Comparison of ENCODE assay signal across 1 cellular context in the genomic region with DNA sequence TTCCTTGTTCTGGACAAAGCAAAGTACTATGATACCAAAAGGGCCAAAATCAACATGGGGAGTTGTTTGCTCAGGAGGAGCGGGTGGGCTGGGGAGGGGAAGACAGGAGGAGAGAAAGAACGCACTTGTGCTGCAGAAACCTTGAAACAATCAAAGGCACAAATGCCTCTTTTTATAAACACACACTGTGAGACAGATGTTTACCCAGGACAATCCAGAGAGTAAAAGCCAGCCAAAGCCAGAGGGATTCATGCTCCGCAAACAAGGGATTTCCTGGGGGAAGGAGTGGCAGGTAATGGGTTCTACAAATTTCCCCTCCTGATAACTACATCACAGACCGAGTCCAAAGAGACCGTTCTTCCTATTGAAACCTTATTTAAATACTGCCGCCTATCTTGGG.
TF ChIP-seq lines count a peak whose summit lies in the region.

No MANE protein-coding gene starts in this region.

TF ChIP-seq in HepG2, 621 proteins besides CTCF, POLR2A, EP300 and RAD21 (continued from another document and continues in another):
- TF ChIP-seq KAT2B (IDR thresholded peaks at IDR 0.05; ENCODE audit: borderline replicate concordance, low read depth, low read length), result no peak
- no peak for TF ChIP-seq ZNF678 (CRISPR knock-in tag; IDR thresholded peaks at IDR 0.05)
- TF ChIP-seq, protein P1, sequence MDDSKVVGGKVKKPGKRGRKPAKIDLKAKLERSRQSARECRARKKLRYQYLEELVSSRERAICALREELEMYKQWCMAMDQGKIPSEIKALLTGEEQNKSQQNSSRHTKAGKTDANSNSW (CRISPR knock-in tag; IDR thresholded peaks at IDR 0.05; ENCODE audit: borderline replicate concordance), result no peak
- no peak for TF ChIP-seq TGIF2 (CRISPR knock-in tag; IDR thresholded peaks at IDR 0.05)
- TF ChIP-seq FIP1L1 (IDR thresholded peaks at IDR 0.05; ENCODE audit: borderline replicate concordance, insufficient read depth, low read depth, low read length), result no peak
- TF ChIP-seq, protein P2, sequence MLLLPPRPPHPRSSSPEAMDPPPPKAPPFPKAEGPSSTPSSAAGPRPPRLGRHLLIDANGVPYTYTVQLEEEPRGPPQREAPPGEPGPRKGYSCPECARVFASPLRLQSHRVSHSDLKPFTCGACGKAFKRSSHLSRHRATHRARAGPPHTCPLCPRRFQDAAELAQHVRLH (CRISPR knock-in tag; IDR thresholded peaks at IDR 0.05; ENCODE audit: borderline replicate concordance, low read depth), result no peak
- TF ChIP-seq TAF1 (CRISPR knock-in tag; IDR thresholded peaks at IDR 0.05), result no peak
- TF ChIP-seq, protein P3, sequence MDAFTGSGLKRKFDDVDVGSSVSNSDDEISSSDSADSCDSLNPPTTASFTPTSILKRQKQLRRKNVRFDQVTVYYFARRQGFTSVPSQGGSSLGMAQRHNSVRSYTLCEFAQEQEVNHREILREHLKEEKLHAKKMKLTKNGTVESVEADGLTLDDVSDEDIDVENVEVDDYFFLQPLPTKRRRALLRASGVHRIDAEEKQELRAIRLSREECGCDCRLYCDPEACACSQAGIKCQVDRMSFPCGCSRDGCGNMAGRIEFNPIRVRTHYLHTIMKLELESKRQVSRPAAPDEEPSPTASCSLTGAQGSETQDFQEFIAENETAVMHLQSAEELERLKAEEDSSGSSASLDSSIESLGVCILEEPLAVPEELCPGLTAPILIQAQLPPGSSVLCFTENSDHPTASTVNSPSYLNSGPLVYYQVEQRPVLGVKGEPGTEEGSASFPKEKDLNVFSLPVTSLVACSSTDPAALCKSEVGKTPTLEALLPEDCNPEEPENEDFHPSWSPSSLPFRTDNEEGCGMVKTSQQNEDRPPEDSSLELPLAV (CRISPR knock-in tag; conservative IDR thresholded peaks at IDR 0.05; ENCODE audit: low read depth), result no peak
- TF ChIP-seq, protein P4, sequence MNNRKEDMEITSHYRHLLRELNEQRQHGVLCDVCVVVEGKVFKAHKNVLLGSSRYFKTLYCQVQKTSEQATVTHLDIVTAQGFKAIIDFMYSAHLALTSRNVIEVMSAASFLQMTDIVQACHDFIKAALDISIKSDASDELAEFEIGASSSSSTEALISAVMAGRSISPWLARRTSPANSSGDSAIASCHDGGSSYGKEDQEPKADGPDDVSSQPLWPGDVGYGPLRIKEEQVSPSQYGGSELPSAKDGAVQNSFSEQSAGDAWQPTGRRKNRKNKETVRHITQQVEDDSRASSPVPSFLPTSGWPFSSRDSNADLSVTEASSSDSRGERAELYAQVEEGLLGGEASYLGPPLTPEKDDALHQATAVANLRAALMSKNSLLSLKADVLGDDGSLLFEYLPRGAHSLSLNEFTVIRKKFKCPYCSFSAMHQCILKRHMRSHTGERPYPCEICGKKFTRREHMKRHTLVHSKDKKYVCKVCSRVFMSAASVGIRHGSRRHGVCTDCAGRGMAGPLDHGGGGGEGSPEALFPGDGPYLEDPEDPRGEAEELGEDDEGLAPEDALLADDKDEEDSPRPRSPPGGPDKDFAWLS (CRISPR knock-in tag; IDR thresholded peaks at IDR 0.05; ENCODE audit: borderline replicate concordance), result no peak
- no peak for TF ChIP-seq SP4 (CRISPR knock-in tag; IDR thresholded peaks at IDR 0.05)
- TF ChIP-seq, protein P5, sequence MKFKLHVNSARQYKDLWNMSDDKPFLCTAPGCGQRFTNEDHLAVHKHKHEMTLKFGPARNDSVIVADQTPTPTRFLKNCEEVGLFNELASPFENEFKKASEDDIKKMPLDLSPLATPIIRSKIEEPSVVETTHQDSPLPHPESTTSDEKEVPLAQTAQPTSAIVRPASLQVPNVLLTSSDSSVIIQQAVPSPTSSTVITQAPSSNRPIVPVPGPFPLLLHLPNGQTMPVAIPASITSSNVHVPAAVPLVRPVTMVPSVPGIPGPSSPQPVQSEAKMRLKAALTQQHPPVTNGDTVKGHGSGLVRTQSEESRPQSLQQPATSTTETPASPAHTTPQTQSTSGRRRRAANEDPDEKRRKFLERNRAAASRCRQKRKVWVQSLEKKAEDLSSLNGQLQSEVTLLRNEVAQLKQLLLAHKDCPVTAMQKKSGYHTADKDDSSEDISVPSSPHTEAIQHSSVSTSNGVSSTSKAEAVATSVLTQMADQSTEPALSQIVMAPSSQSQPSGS (CRISPR knock-in tag; IDR thresholded peaks at IDR 0.05), result 0 out of 2 replicates have a peak, but pooled peaks have one; percentile 17
- TF ChIP-seq SMARCC2 (IDR thresholded peaks at IDR 0.05), result no peak
- TF ChIP-seq, protein P6, sequence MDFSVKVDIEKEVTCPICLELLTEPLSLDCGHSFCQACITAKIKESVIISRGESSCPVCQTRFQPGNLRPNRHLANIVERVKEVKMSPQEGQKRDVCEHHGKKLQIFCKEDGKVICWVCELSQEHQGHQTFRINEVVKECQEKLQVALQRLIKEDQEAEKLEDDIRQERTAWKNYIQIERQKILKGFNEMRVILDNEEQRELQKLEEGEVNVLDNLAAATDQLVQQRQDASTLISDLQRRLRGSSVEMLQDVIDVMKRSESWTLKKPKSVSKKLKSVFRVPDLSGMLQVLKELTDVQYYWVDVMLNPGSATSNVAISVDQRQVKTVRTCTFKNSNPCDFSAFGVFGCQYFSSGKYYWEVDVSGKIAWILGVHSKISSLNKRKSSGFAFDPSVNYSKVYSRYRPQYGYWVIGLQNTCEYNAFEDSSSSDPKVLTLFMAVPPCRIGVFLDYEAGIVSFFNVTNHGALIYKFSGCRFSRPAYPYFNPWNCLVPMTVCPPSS (IDR thresholded peaks at IDR 0.05), result no peak
- TF ChIP-seq MAFK (conservative IDR thresholded peaks at IDR 0.05 in 1 of 2, IDR thresholded peaks at IDR 0.05 in 1 of 2; ENCODE audit: low read length in 2 of 2), result no peak
- TF ChIP-seq ZNF224 (CRISPR knock-in tag; IDR thresholded peaks at IDR 0.05), result no peak
- peak; percentile 96 for TF ChIP-seq HMG20B (CRISPR knock-in tag; conservative IDR thresholded peaks at IDR 0.05)
- TF ChIP-seq NR3C1 (CRISPR knock-in tag; IDR thresholded peaks at IDR 0.05), result no peak
- TF ChIP-seq ZBTB38 (CRISPR knock-in tag; IDR thresholded peaks at IDR 0.05), result no peak
- no peak for TF ChIP-seq ZNF878 (CRISPR knock-in tag; IDR thresholded peaks at IDR 0.05)
- no peak for TF ChIP-seq IRX3 (CRISPR knock-in tag; IDR thresholded peaks at IDR 0.05; ENCODE audit: borderline replicate concordance, low read depth)
- TF ChIP-seq POLR2AphosphoS5 (IDR thresholded peaks at IDR 0.05; ENCODE audit: low read depth, low read length), result no peak
- no peak for TF ChIP-seq ZBTB3 (CRISPR knock-in tag; IDR thresholded peaks at IDR 0.05; ENCODE audit: borderline replicate concordance, low read depth)
- no peak for TF ChIP-seq ZNF260 (CRISPR knock-in tag; IDR thresholded peaks at IDR 0.05; ENCODE audit: borderline replicate concordance, low read depth)
- TF ChIP-seq MAF1 (CRISPR knock-in tag; IDR thresholded peaks at IDR 0.05; ENCODE audit: borderline replicate concordance), result no peak
- no peak for TF ChIP-seq SMC3 (IDR thresholded peaks at IDR 0.05; ENCODE audit: low read length)
- no peak for TF ChIP-seq CEBPB (IDR thresholded peaks at IDR 0.05; ENCODE audit: borderline replicate concordance, low read depth, low read length)
- no peak for TF ChIP-seq NFYC (CRISPR knock-in tag; IDR thresholded peaks at IDR 0.05)
- TF ChIP-seq, protein P7, sequence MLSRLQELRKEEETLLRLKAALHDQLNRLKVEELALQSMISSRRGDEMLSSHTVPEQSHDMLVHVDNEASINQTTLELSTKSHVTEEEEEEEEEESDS (CRISPR knock-in tag; IDR thresholded peaks at IDR 0.05; ENCODE audit: borderline replicate concordance), result no peak
- TF ChIP-seq SP5 (CRISPR knock-in tag; IDR thresholded peaks at IDR 0.05; ENCODE audit: borderline replicate concordance, low read depth), result peak; percentile 94
- TF ChIP-seq TAF15 (IDR thresholded peaks at IDR 0.05; ENCODE audit: low read depth, low read length, poor library complexity, severe bottlenecking), result no peak
- TF ChIP-seq, protein P8, sequence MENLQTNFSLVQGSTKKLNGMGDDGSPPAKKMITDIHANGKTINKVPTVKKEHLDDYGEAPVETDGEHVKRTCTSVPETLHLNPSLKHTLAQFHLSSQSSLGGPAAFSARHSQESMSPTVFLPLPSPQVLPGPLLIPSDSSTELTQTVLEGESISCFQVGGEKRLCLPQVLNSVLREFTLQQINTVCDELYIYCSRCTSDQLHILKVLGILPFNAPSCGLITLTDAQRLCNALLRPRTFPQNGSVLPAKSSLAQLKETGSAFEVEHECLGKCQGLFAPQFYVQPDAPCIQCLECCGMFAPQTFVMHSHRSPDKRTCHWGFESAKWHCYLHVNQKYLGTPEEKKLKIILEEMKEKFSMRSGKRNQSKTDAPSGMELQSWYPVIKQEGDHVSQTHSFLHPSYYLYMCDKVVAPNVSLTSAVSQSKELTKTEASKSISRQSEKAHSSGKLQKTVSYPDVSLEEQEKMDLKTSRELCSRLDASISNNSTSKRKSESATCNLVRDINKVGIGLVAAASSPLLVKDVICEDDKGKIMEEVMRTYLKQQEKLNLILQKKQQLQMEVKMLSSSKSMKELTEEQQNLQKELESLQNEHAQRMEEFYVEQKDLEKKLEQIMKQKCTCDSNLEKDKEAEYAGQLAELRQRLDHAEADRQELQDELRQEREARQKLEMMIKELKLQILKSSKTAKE (CRISPR knock-in tag; IDR thresholded peaks at IDR 0.05; ENCODE audit: borderline replicate concordance), result peak; percentile 34; the same call in 1 of the 2 replicates
- no peak for TF ChIP-seq ASH2L (IDR thresholded peaks at IDR 0.05; ENCODE audit: insufficient read length, low read depth, low read length)
- TF ChIP-seq, protein P9, sequence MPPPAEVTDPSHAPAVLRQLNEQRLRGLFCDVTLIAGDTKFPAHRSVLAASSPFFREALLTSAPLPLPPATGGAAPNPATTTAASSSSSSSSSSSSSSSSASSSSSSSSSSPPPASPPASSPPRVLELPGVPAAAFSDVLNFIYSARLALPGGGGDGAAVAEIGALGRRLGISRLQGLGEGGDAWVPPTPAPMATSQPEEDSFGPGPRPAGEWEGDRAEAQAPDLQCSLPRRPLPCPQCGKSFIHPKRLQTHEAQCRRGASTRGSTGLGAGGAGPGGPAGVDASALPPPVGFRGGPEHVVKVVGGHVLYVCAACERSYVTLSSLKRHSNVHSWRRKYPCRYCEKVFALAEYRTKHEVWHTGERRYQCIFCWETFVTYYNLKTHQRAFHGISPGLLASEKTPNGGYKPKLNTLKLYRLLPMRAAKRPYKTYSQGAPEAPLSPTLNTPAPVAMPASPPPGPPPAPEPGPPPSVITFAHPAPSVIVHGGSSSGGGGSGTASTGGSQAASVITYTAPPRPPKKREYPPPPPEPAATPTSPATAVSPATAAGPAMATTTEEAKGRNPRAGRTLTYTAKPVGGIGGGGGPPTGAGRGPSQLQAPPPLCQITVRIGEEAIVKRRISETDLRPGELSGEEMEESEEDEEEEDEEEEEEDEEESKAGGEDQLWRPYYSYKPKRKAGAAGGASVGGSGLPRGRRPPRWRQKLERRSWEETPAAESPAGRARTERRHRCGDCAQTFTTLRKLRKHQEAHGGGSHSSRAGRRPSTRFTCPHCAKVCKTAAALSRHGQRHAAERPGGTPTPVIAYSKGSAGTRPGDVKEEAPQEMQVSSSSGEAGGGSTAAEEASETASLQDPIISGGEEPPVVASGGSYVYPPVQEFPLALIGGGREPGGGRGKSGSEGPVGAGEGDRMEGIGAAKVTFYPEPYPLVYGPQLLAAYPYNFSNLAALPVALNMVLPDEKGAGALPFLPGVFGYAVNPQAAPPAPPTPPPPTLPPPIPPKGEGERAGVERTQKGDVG (CRISPR knock-in tag; IDR thresholded peaks at IDR 0.05; ENCODE audit: borderline replicate concordance), result no peak
- no peak for TF ChIP-seq HNRNPL (IDR thresholded peaks at IDR 0.05; ENCODE audit: low read depth, low read length)
- peak; percentile 27; the same call in 1 of the 2 replicates for TF ChIP-seq CBFB (CRISPR knock-in tag; IDR thresholded peaks at IDR 0.05)
- TF ChIP-seq ZNF709 (CRISPR knock-in tag; IDR thresholded peaks at IDR 0.05), result no peak
- TF ChIP-seq NR2C2 (CRISPR knock-in tag; IDR thresholded peaks at IDR 0.05; ENCODE audit: borderline replicate concordance), result no peak
- TF ChIP-seq RFX1 (IDR thresholded peaks at IDR 0.05), result no peak
- TF ChIP-seq RBAK (CRISPR knock-in tag; IDR thresholded peaks at IDR 0.05), result no peak
- TF ChIP-seq ZNF619 (CRISPR knock-in tag; IDR thresholded peaks at IDR 0.05), result no peak
- no peak for TF ChIP-seq PRMT3 (CRISPR knock-in tag; IDR thresholded peaks at IDR 0.05; ENCODE audit: borderline replicate concordance, low read depth)
- TF ChIP-seq ZNF234 (CRISPR knock-in tag; conservative IDR thresholded peaks at IDR 0.05), result no peak
- no peak for TF ChIP-seq DMAP1 (CRISPR knock-in tag; IDR thresholded peaks at IDR 0.05)
- peak; percentile 19 for TF ChIP-seq HNRNPK (IDR thresholded peaks at IDR 0.05; ENCODE audit: low read depth, low read length, poor library complexity, severe bottlenecking)
- no peak for TF ChIP-seq ZNF776 (CRISPR knock-in tag; IDR thresholded peaks at IDR 0.05)
- TF ChIP-seq ZNF607 (CRISPR knock-in tag; IDR thresholded peaks at IDR 0.05; ENCODE audit: borderline replicate concordance), result no peak
- TF ChIP-seq, protein P10, sequence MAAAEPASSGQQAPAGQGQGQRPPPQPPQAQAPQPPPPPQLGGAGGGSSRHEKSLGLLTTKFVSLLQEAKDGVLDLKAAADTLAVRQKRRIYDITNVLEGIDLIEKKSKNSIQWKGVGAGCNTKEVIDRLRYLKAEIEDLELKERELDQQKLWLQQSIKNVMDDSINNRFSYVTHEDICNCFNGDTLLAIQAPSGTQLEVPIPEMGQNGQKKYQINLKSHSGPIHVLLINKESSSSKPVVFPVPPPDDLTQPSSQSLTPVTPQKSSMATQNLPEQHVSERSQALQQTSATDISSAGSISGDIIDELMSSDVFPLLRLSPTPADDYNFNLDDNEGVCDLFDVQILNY (CRISPR knock-in tag; conservative IDR thresholded peaks at IDR 0.05), result no peak
- TF ChIP-seq, protein P11, sequence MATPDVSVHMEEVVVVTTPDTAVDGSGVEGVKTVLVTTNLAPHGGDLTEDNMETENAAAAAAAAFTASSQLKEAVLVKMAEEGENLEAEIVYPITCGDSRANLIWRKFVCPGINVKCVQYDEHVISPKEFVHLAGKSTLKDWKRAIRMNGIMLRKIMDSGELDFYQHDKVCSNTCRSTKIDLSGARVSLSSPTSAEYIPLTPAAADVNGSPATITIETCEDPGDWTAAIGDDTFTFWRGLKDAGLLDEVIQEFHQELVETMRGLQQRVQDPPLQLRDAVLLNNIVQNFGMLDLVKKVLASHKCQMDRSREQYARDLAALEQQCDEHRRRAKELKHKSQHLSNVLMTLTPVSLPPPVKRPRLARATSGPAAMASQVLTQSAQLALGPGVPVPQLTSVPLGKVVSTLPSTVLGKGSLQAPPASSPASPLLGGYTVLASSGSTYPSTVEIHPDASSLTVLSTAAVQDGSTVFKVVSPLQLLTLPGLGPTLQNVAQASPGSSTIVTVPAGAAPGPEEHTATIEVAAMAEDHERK (CRISPR knock-in tag; IDR thresholded peaks at IDR 0.05; ENCODE audit: low read depth), result no peak
- TF ChIP-seq ZKSCAN5 (CRISPR knock-in tag; IDR thresholded peaks at IDR 0.05), result no peak
- no peak for TF ChIP-seq ZNF430 (CRISPR knock-in tag; IDR thresholded peaks at IDR 0.05)
- peak; percentile 69 for TF ChIP-seq SOX13 (IDR thresholded peaks at IDR 0.05)
- peak in 1 of 2 experiments; percentile 96; a peak in 2 of 4 replicates for TF ChIP-seq SOX13 (CRISPR knock-in tag; conservative IDR thresholded peaks at IDR 0.05 in 1 of 2, IDR thresholded peaks at IDR 0.05 in 1 of 2)
- no peak for TF ChIP-seq ZNF672 (CRISPR knock-in tag; IDR thresholded peaks at IDR 0.05)
- TF ChIP-seq FOSL2 (CRISPR knock-in tag; IDR thresholded peaks at IDR 0.05), result peak; percentile 67
- TF ChIP-seq, protein P12, sequence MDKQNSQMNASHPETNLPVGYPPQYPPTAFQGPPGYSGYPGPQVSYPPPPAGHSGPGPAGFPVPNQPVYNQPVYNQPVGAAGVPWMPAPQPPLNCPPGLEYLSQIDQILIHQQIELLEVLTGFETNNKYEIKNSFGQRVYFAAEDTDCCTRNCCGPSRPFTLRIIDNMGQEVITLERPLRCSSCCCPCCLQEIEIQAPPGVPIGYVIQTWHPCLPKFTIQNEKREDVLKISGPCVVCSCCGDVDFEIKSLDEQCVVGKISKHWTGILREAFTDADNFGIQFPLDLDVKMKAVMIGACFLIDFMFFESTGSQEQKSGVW (CRISPR knock-in tag; IDR thresholded peaks at IDR 0.05; ENCODE audit: borderline replicate concordance), result no peak
